In genomic region chr12:15299947-15300346, GRCh38 we compare ENCODE assay signal across 38 cellular contexts.
"Had no signal": no experiment of that assay in that cellular context is flagged by ENCODE, and none has a peak within 500 bp of the region (broad histone marks: within the 10 kb centered on the region; RNA-seq: fewer than 3 reads in every experiment).

No MANE protein-coding gene starts in this region.

- H3K27me3 ChIP-seq: ascending aorta, cardiac muscle cell had no signal

- H3K36me3 Mint-ChIP-seq: activated CD8-positive, alpha-beta memory T cell treated with anti-CD3 and anti-CD28 coated beads, Interleukin-2, amount 10 ng/mL, durations not matched to agents 7 days and 5 days; activated naive CD4-positive, alpha-beta T cell treated with anti-CD3 and anti-CD28 coated beads, Interleukin-2, amount 10 ng/mL, durations not matched to agents 7 days and 5 days; activated naive CD8-positive, alpha-beta T cell; activated naive CD8-positive, alpha-beta T cell treated with anti-CD3 and anti-CD28 coated beads, Interleukin-2, amount 10 ng/mL, durations not matched to agents 7 days and 5 days; brain had no signal

- H3K4me3 Mint-ChIP-seq: activated CD4-positive, alpha-beta memory T cell treated with anti-CD3 and anti-CD28 coated beads, Interleukin-2, amount 10 ng/mL, durations not matched to agents 7 days and 5 days; activated CD4-positive, alpha-beta T cell treated with anti-CD3 and anti-CD28 coated beads for 36 hours; activated CD4-positive, alpha-beta T cell treated with anti-CD3 and anti-CD28 coated beads, Interleukin-2, amount 10 ng/mL, durations not matched to agents 7 days and 5 days; activated CD8-positive, alpha-beta memory T cell treated with anti-CD3 and anti-CD28 coated beads, Interleukin-2, amount 10 ng/mL, durations not matched to agents 7 days and 5 days; activated CD8-positive, alpha-beta T cell treated with anti-CD3 and anti-CD28 coated beads, Interleukin-2, amount 10 ng/mL, durations not matched to agents 7 days and 5 days; activated naive CD4-positive, alpha-beta T cell treated with anti-CD3 and anti-CD28 coated beads, Interleukin-2, amount 10 ng/mL, durations not matched to agents 7 days and 5 days; activated naive CD4-positive, alpha-beta T cell treated with anti-CD3 and anti-CD28 coated beads, Interleukin-2, amount 50 U/mL, for 24 hours; activated naive CD8-positive, alpha-beta T cell; activated naive CD8-positive, alpha-beta T cell treated with anti-CD3 and anti-CD28 coated beads, Interleukin-2, amount 10 ng/mL, durations not matched to agents 7 days and 5 days; activated naive CD8-positive, alpha-beta T cell treated with anti-CD3 and anti-CD28 coated beads, Interleukin-2, amount 50 U/mL, for 24 hours; activated T-cell treated with anti-CD3 and anti-CD28 coated beads, Interleukin-2, amount 50 U/mL, for 24 hours; brain; central memory CD8-positive, alpha-beta T cell; T-helper 1 cell treated with Interleukin-12 subunit alpha and Interleukin-12 subunit beta and Interleukin-4 antibody, amounts not matched to agents 30 μg/mL and 1 μg/mL, for 36 hours; T-helper 2 cell treated with Interferon-gamma antibody and Interleukin-4, amounts not matched to agents 5 μg/mL and 100 μg/mL, for 36 hours; WTC11 had no signal

- H3K9me3 Mint-ChIP-seq: activated T-helper 2 cell treated with anti-CD3 and anti-CD28 coated beads, Interferon-gamma antibody, Interleukin-2, Interleukin-4, amounts not matched to agents 10 μg/mL and 5 μg/mL and 100 μg/mL, durations not matched to agents 14 hours and 24 hours and 36 hours; T-helper 1 cell treated with Interleukin-12 subunit alpha and Interleukin-12 subunit beta and Interleukin-4 antibody, amounts not matched to agents 30 μg/mL and 1 μg/mL, for 36 hours; T-helper 2 cell treated with Interferon-gamma antibody and Interleukin-4, amounts not matched to agents 5 μg/mL and 100 μg/mL, for 36 hours had no signal

- H3K4me1 Mint-ChIP-seq: activated CD4-positive, alpha-beta memory T cell treated with anti-CD3 and anti-CD28 coated beads, Interleukin-2, amount 10 ng/mL, durations not matched to agents 7 days and 5 days; activated CD4-positive, alpha-beta T cell treated with anti-CD3 and anti-CD28 coated beads for 36 hours; activated CD4-positive, alpha-beta T cell treated with anti-CD3 and anti-CD28 coated beads, Interleukin-2, amount 10 ng/mL, durations not matched to agents 7 days and 5 days; activated CD8-positive, alpha-beta memory T cell treated with anti-CD3 and anti-CD28 coated beads, Interleukin-2, amount 10 ng/mL, durations not matched to agents 7 days and 5 days; activated naive CD4-positive, alpha-beta T cell treated with anti-CD3 and anti-CD28 coated beads, Interleukin-2, amount 10 ng/mL, durations not matched to agents 7 days and 5 days; activated naive CD4-positive, alpha-beta T cell treated with anti-CD3 and anti-CD28 coated beads, Interleukin-2, amount 50 U/mL, for 24 hours; activated naive CD8-positive, alpha-beta T cell treated with anti-CD3 and anti-CD28 coated beads, Interleukin-2, amount 10 ng/mL, durations not matched to agents 7 days and 5 days; activated naive CD8-positive, alpha-beta T cell treated with anti-CD3 and anti-CD28 coated beads, Interleukin-2, amount 50 U/mL, for 24 hours; brain; central memory CD8-positive, alpha-beta T cell; WTC11 had no signal

- H3K4me1 ChIP-seq: ascending aorta had no signal

- H3K4me3 ChIP-seq: ascending aorta, cardiac muscle cell had no signal

- H3K9me3 ChIP-seq: ascending aorta had no signal

- ATAC-seq: activated CD4-positive, alpha-beta T cell treated with anti-CD3 and anti-CD28 coated beads for 36 hours; activated CD4-positive, CD25-positive, alpha-beta regulatory T cell treated with anti-CD3 and anti-CD28 coated beads, Interleukin-2, amount 50 U/mL, for 24 hours; activated CD8-positive, alpha-beta memory T cell treated with anti-CD3 and anti-CD28 coated beads, Interleukin-2, amount 10 ng/mL, durations not matched to agents 7 days and 5 days; activated CD8-positive, alpha-beta T cell treated with anti-CD3 and anti-CD28 coated beads, Interleukin-2, amount 10 ng/mL, durations not matched to agents 7 days and 5 days; activated naive CD8-positive, alpha-beta T cell treated with anti-CD3 and anti-CD28 coated beads, Interleukin-2, amount 50 U/mL, for 24 hours; WTC11 had no signal

- H3K27ac Mint-ChIP-seq: activated CD4-positive, alpha-beta memory T cell treated with anti-CD3 and anti-CD28 coated beads, Interleukin-2, amount 10 ng/mL, durations not matched to agents 7 days and 5 days; activated CD4-positive, alpha-beta T cell treated with anti-CD3 and anti-CD28 coated beads for 36 hours; activated CD4-positive, alpha-beta T cell treated with anti-CD3 and anti-CD28 coated beads, Interleukin-2, amount 10 ng/mL, durations not matched to agents 7 days and 5 days; activated CD8-positive, alpha-beta memory T cell treated with anti-CD3 and anti-CD28 coated beads, Interleukin-2, amount 10 ng/mL, durations not matched to agents 7 days and 5 days; activated CD8-positive, alpha-beta T cell treated with anti-CD3 and anti-CD28 coated beads, Interleukin-2, amount 10 ng/mL, durations not matched to agents 7 days and 5 days; activated naive CD4-positive, alpha-beta T cell treated with anti-CD3 and anti-CD28 coated beads, Interleukin-2, amount 10 ng/mL, durations not matched to agents 7 days and 5 days; activated naive CD4-positive, alpha-beta T cell treated with anti-CD3 and anti-CD28 coated beads, Interleukin-2, amount 50 U/mL, for 24 hours; activated naive CD8-positive, alpha-beta T cell; activated naive CD8-positive, alpha-beta T cell treated with anti-CD3 and anti-CD28 coated beads, Interleukin-2, amount 10 ng/mL, durations not matched to agents 7 days and 5 days; activated naive CD8-positive, alpha-beta T cell treated with anti-CD3 and anti-CD28 coated beads, Interleukin-2, amount 50 U/mL, for 24 hours; activated T-cell treated with anti-CD3 and anti-CD28 coated beads, Interleukin-2, amount 50 U/mL, for 24 hours; activated T-helper 2 cell treated with anti-CD3 and anti-CD28 coated beads, Interferon-gamma antibody, Interleukin-2, Interleukin-4, amounts not matched to agents 10 μg/mL and 5 μg/mL and 100 μg/mL, durations not matched to agents 14 hours and 24 hours and 36 hours; brain; T-helper 1 cell treated with Interleukin-12 subunit alpha and Interleukin-12 subunit beta and Interleukin-4 antibody, amounts not matched to agents 30 μg/mL and 1 μg/mL, for 36 hours; T-helper 2 cell treated with Interferon-gamma antibody and Interleukin-4, amounts not matched to agents 5 μg/mL and 100 μg/mL, for 36 hours; WTC11 had no signal

- DNase-seq: activated CD4-positive, alpha-beta memory T cell treated with anti-CD3 and anti-CD28 coated beads, Interleukin-2, amount 10 ng/mL, durations not matched to agents 7 days and 5 days; activated CD4-positive, alpha-beta T cell treated with anti-CD3 and anti-CD28 coated beads for 1 hour; activated CD4-positive, alpha-beta T cell treated with anti-CD3 and anti-CD28 coated beads for 36 hours; activated CD4-positive, alpha-beta T cell treated with anti-CD3 and anti-CD28 coated beads for 48 hours; activated CD4-positive, alpha-beta T cell treated with anti-CD3 and anti-CD28 coated beads, Interleukin-2, amount 10 ng/mL, durations not matched to agents 7 days and 5 days; activated CD4-positive, alpha-beta T cell treated with anti-CD3 and anti-CD28 coated beads, Interleukin-2, amount 50 U/mL, for 48 hours; activated CD4-positive, CD25-positive, alpha-beta regulatory T cell; activated CD8-positive, alpha-beta memory T cell treated with anti-CD3 and anti-CD28 coated beads for 24 hours; activated CD8-positive, alpha-beta memory T cell treated with anti-CD3 and anti-CD28 coated beads, Interleukin-2, amount 10 ng/mL, durations not matched to agents 7 days and 5 days; activated CD8-positive, alpha-beta memory T cell treated with anti-CD3 and anti-CD28 coated beads, Interleukin-2, amount 50 U/mL, for 48 hours; activated CD8-positive, alpha-beta T cell treated with anti-CD3 and anti-CD28 coated beads, Interleukin-2, amount 10 ng/mL, durations not matched to agents 7 days and 5 days; activated effector memory CD4-positive, alpha-beta T cell treated with Interleukin-2 at 50 U/mL for 16 hours; activated gamma-delta T cell; activated naive CD4-positive, alpha-beta T cell treated with anti-CD3 and anti-CD28 coated beads, Interleukin-2, amount 10 ng/mL, durations not matched to agents 7 days and 5 days; activated naive CD4-positive, alpha-beta T cell treated with Interleukin-2 at 50 U/mL for 16 hours; activated naive CD8-positive, alpha-beta T cell treated with anti-CD3 and anti-CD28 coated beads, Interleukin-2, amount 10 ng/mL, durations not matched to agents 7 days and 5 days; activated naive CD8-positive, alpha-beta T cell treated with anti-CD3 and anti-CD28 coated beads, Interleukin-2, amount 50 U/mL, for 24 hours; activated T-cell treated with anti-CD3 and anti-CD28 coated beads, Interleukin-2, amount 50 U/mL, for 24 hours; activated T-cell treated with anti-CD3 and anti-CD28 coated beads, Interleukin-2, amount 50 U/mL, for 48 hours; amygdala; anterior cingulate cortex; caudate nucleus; cerebellar nuclear complex; T-helper 1 cell; T-helper 2 cell; T-helper 9 cell had no signal

- H3K36me3 ChIP-seq: ascending aorta, cardiac muscle cell had no signal

- H3K27ac ChIP-seq: ascending aorta, cardiac muscle cell, VCaP had no signal

- H3K27me3 Mint-ChIP-seq: activated CD4-positive, alpha-beta memory T cell treated with anti-CD3 and anti-CD28 coated beads, Interleukin-2, amount 10 ng/mL, durations not matched to agents 7 days and 5 days had no signal
